In genomic region chr1:65065535-65066378, GRCh38 we compare ENCODE assay signal across 7 cellular contexts.
DNase-seq lines count a peak whose midpoint lies in the region; ATAC-seq and TF ChIP-seq lines count a peak whose summit lies in the region.

No MANE protein-coding gene starts in this region.

- H3K79me2 ChIP-seq in GM23338 (replicated peaks; ENCODE audit: insufficient read depth) (peaks cover 52% of the 10 kb centered on the region), OCI-LY3 (ENCODE audit: low read length) (no peaks in the 10 kb centered on the region)

- H3K27me3 ChIP-seq in GM23338 (ENCODE audit: insufficient read depth) (no peaks in the 10 kb centered on the region), OCI-LY3 (ENCODE audit: low read depth, low read length) (peaks cover 22% of the 10 kb centered on the region), endocrine pancreas (ENCODE audit: control insufficient read depth, insufficient read depth, low read length) (no peaks in the 10 kb centered on the region), mucosa of rectum (ENCODE audit: control insufficient read depth in 2 of 2, insufficient read depth in 2 of 2, low read length in 2 of 2) (no peaks in the 10 kb centered on the region)

- peaks cover 54% of the 10 kb centered on the region for H3K4me1 Mint-ChIP-seq in GM23338

- no peaks in the 10 kb centered on the region for H3K36me3 ChIP-seq in GM23338 (ENCODE audit: insufficient read depth)
- H3K36me3 ChIP-seq in OCI-LY3 (replicated peaks; ENCODE audit: low read depth, low read length) = no peaks in the 10 kb centered on the region
- no peaks in the 10 kb centered on the region for H3K36me3 ChIP-seq in endocrine pancreas (ENCODE audit: control insufficient read depth, insufficient read depth, low read length)
- H3K36me3 ChIP-seq in mucosa of rectum (ENCODE audit: control insufficient read depth in 2 of 2, insufficient read depth in 2 of 2, low read length in 2 of 2) = no peaks in the 10 kb centered on the region

- DNase-seq in GM23338 (ENCODE audit: low spot score) = peak; percentile 89
- DNase-seq in activated effector memory CD4-positive, alpha-beta T cell treated with anti-CD3 and anti-CD28 coated beads, Interleukin-2, amount 50 U/mL, for 16 hours = no peak

- no peaks in the 10 kb centered on the region for H3K9me3 Mint-ChIP-seq in GM23338

- peak overlapping the region; percentile 87 for H3K27ac ChIP-seq in GM23338 (ENCODE audit: low read depth)
- H3K27ac ChIP-seq in OCI-LY3 (ENCODE audit: low read length) = no peak overlapping the region
- peak overlapping the region; percentile 97 for H3K27ac ChIP-seq in mucosa of rectum (ENCODE audit: low read depth in 2 of 2, low read length in 2 of 2)

- H3K9ac ChIP-seq in OCI-LY3 (ENCODE audit: low read length) (peak overlapping the region; percentile 51), endocrine pancreas (ENCODE audit: control insufficient read depth, insufficient read depth, low read length) (peak overlapping the region; percentile 73), mucosa of rectum (ENCODE audit: low read depth in 1 of 2, low read length in 2 of 2) (peak overlapping the region; percentile 72 to 87)

- H3K4me3 ChIP-seq in GM23338 (peak overlapping the region; percentile 84), OCI-LY3 (ENCODE audit: low read length) (peak overlapping the region; percentile 89), endocrine pancreas (ENCODE audit: control insufficient read depth, insufficient read depth, low read length) (peak overlapping the region; percentile 75), mucosa of rectum (ENCODE audit: low read length in 2 of 2) (peak overlapping the region; percentile 81 to 97)

- H2AFZ ChIP-seq in GM23338 (0 out of 2 replicates have a peak overlapping the region, but pooled peaks have one; percentile 39), OCI-LY3 (ENCODE audit: low read depth, low read length) (0 out of 2 replicates have a peak overlapping the region, but pooled peaks have one; percentile 90)

- peaks cover 7% of the 10 kb centered on the region for H3K36me3 Mint-ChIP-seq in GM23338 (ENCODE audit: low read depth)

- no peaks in the 10 kb centered on the region for H3K9me3 ChIP-seq in OCI-LY3 (ENCODE audit: insufficient read depth, low read length)
- no peaks in the 10 kb centered on the region for H3K9me3 ChIP-seq in endocrine pancreas (ENCODE audit: control insufficient read depth, low read length)
- no peaks in the 10 kb centered on the region for H3K9me3 ChIP-seq in mucosa of rectum (ENCODE audit: control insufficient read depth in 2 of 2, low read length in 2 of 2)

- H3K4me1 ChIP-seq in GM23338 (ENCODE audit: insufficient read depth) = peaks cover 27% of the 10 kb centered on the region
- H3K4me1 ChIP-seq in OCI-LY3 (ENCODE audit: low read length) = peaks cover 8% of the 10 kb centered on the region
- peaks cover 5% of the 10 kb centered on the region for H3K4me1 ChIP-seq in endocrine pancreas (ENCODE audit: control insufficient read depth, insufficient read depth, low read length)
- peaks cover 15 to 19% of the 10 kb centered on the region in 2 donors for H3K4me1 ChIP-seq in mucosa of rectum (ENCODE audit: control insufficient read depth in 2 of 2, insufficient read depth in 2 of 2, low read length in 2 of 2)

- H4K20me1 ChIP-seq in GM23338 (replicated peaks; ENCODE audit: insufficient read depth) = peaks cover 26% of the 10 kb centered on the region
- no peaks in the 10 kb centered on the region for H4K20me1 ChIP-seq in OCI-LY3 (ENCODE audit: insufficient read depth, low read length)

- H3K27ac Mint-ChIP-seq in GM23338 = peak overlapping the region; percentile 91

- peak; percentile 70 for ATAC-seq in GM23338
- no peak for ATAC-seq in GM18907 (IDR thresholded peaks at IDR 0.05; ENCODE audit: unreplicated experiment)
- ATAC-seq in HG03045 (IDR thresholded peaks at IDR 0.05; ENCODE audit: unreplicated experiment) = no peak

- peak overlapping the region; percentile 93 for H3K4me3 Mint-ChIP-seq in GM23338

- no peak for TF ChIP-seq CTCF in GM23338 (conservative IDR thresholded peaks at IDR 0.05; ENCODE audit: low read depth in 2 of 2)
- no peak for TF ChIP-seq CTCF in OCI-LY3 (IDR thresholded peaks at IDR 0.05; ENCODE audit: low read depth, low read length)

- H3K9me2 ChIP-seq in GM23338 (ENCODE audit: insufficient read depth) = no peaks in the 10 kb centered on the region

- H3K4me2 ChIP-seq in GM23338 (peak overlapping the region; percentile 76), OCI-LY3 (ENCODE audit: low read length) (peak overlapping the region; percentile 68)

- H3F3A ChIP-seq in GM23338 (replicated peaks; ENCODE audit: low read depth) = peaks cover 4% of the 10 kb centered on the region; the same call in 1 of the 2 replicates

- peaks cover 5% of the 10 kb centered on the region for H3K27me3 Mint-ChIP-seq in GM23338 (ENCODE audit: insufficient read depth, low read depth, poor library complexity)

TF ChIP-seq in GM23338, 12 proteins besides CTCF, POLR2A, EP300 and RAD21:
- TF ChIP-seq ETS1 (IDR thresholded peaks at IDR 0.05) (0 out of 2 replicates have a peak, but pooled peaks have one; percentile 8), ZNF331 (CRISPR knock-in tag; IDR thresholded peaks at IDR 0.05; ENCODE audit: low read depth) (no peak), NANOG (IDR thresholded peaks at IDR 0.05; ENCODE audit: borderline replicate concordance) (no peak), STAT1 (IDR thresholded peaks at IDR 0.05; ENCODE audit: unreplicated experiment) (no peak)
TF ChIP-seq in GM23338: peak in this region for 1.
